In the genomic region with DNA sequence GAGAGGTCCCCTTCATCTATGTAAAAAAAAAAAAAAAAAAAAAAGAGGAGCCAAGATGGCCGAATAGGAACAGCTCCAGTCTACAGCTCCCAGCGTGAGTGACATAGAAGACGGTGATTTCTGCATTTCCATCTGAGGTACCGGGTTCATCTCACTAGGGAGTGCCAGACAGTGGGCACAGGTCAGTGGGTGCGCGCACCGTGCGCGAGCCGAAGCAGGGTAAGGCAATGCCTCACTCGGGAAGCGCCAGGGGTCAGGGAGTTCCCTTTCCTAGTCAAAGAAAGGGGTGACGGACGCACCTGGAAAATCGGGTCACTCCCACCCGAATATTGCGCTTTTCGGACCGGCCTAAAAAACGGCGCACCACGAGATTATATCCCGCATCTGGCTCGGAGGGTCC, we compare ENCODE assay signal across 7 cellular contexts.
A peak's percentile ranks its signal among the peaks of the same experiment; 100 is the strongest.
DNase-seq lines count a peak whose midpoint lies in the region; ATAC-seq, FAIRE-seq and TF ChIP-seq lines count a peak whose summit lies in the region.
"Not testable (repeated sequence)": the region's sequence is repeated elsewhere in the genome, so short reads cannot be mapped to it uniquely, and the experiment has no call there.

No MANE protein-coding gene starts in this region.

- H3K4me3 ChIP-seq in A549, lung: not testable (repeated sequence)
- H3K4me3 ChIP-seq in H7 (ENCODE audit: insufficient read depth, low read depth, low read length) (peak overlapping the region; percentile 7; the same call in 1 of the 2 replicates), HUES6 (ENCODE audit: low read depth, low read length) (peak overlapping the region; percentile 36), NT2/D1 (ENCODE audit: insufficient read length, low read depth) (peak overlapping the region; percentile 9)

- H3K9me3 ChIP-seq in A549; HUES6 (ENCODE audit: control insufficient read depth, insufficient read depth, low read depth, low read length); NT2/D1 (ENCODE audit: insufficient read depth, low read length); lung (ENCODE audit: control insufficient read depth in 2 of 2, insufficient read depth in 1 of 2, low read length in 1 of 2): not testable (repeated sequence)

- not testable (repeated sequence) for H3K4me1 Mint-ChIP-seq in WTC11

- TF ChIP-seq EP300 in A549 (IDR thresholded peaks at IDR 0.05) = not testable (repeated sequence)

- peak overlapping the region; percentile 48 for H3K4me3 Mint-ChIP-seq in WTC11

- not testable (repeated sequence) for H3K27me3 Mint-ChIP-seq in WTC11 (ENCODE audit: low read depth)

- H3K9ac ChIP-seq in HUES6 (ENCODE audit: low read length); NT2/D1 (ENCODE audit: insufficient read length, low read depth): not testable (repeated sequence)

- WGBS in A549 (ENCODE audit: missing lambda C conversion rate) = 63% methylated on average over 24 of the region's 24 CpGs
- WGBS in lung, 2 donors = 94 to 95% methylated on average over 22 to 24 of the region's 24 CpGs

- POLR2A ChIA-PET in A549 (lab: Yijun Ruan, JAX); WTC11 (lab: Charles Lee): not testable (repeated sequence)

- H3K4me1 ChIP-seq in A549; HUES6 (ENCODE audit: control insufficient read depth, insufficient read depth, low read length); NT2/D1 (ENCODE audit: insufficient read depth, insufficient read length); lung (ENCODE audit: control insufficient read depth in 2 of 2, insufficient read depth in 2 of 2, low read length in 2 of 2): not testable (repeated sequence)

- not testable (repeated sequence) for H3K36me3 Mint-ChIP-seq in WTC11

- H3K27ac ChIP-seq in A549; HUES6 (ENCODE audit: low read depth, low read length); lung (ENCODE audit: low read depth in 1 of 2, low read length in 1 of 2): not testable (repeated sequence)

- not testable (repeated sequence) for DNase-seq in A549 (ENCODE audit: low read depth in 1 of 2, low spot score in 1 of 2); H7; NT2/D1 (ENCODE audit: low read depth, low spot score); WTC11 (ENCODE audit: low spot score)
- DNase-seq in DMS53 (lab: John Stamatoyannopoulos, UW) (peak; percentile 46), lung (ENCODE audit: low spot score) (peak; percentile 23)

- not testable (repeated sequence) for H3K36me3 ChIP-seq in H7 (replicated peaks; ENCODE audit: control insufficient read depth, insufficient read depth, low read length); HUES6 (ENCODE audit: control insufficient read depth, insufficient read depth, low read length); NT2/D1 (ENCODE audit: insufficient read depth, insufficient read length, low read length); lung (ENCODE audit: control insufficient read depth in 2 of 2, insufficient read depth in 2 of 2, low read length in 2 of 2)

- not testable (repeated sequence) for FAIRE-seq in A549 (lab: Jason Lieb, UNC)

- TF ChIP-seq POLR2A in A549 (IDR thresholded peaks at IDR 0.05; ENCODE audit: low read length) = not testable (repeated sequence)

- TF ChIP-seq CTCF in A549 (IDR thresholded peaks at IDR 0.05); WTC11 (IDR thresholded peaks at IDR 0.05); lung (IDR thresholded peaks at IDR 0.05; ENCODE audit: control extremely low read depth, extremely low read depth): not testable (repeated sequence)

- not testable (repeated sequence) for TF ChIP-seq RAD21 in A549 (conservative IDR thresholded peaks at IDR 0.05 in 1 of 2, IDR thresholded peaks at IDR 0.05 in 1 of 2)

- CTCF ChIA-PET in A549 (lab: Yijun Ruan, JAX) = interaction anchor here (0.6 kb wide), 1 partner anchor 81 kb away, joined by 3 read pairs; no protein-coding TSS in a partner anchor
- CTCF ChIA-PET in WTC11 (lab: Charles Lee) = interaction anchor here (0.6 to 2.8 kb wide), 2 partner anchors 19 to 29 kb away, joined by 3 to 13 read pairs; no protein-coding TSS in a partner anchor

- not testable (repeated sequence) for H3K27me3 ChIP-seq in H7 (ENCODE audit: control insufficient read depth, insufficient read depth, low read length); HUES6 (ENCODE audit: control insufficient read depth, insufficient read depth, low read length); NT2/D1 (ENCODE audit: insufficient read depth, insufficient read length); lung (ENCODE audit: control insufficient read depth, insufficient read depth)

- H3K27ac Mint-ChIP-seq in WTC11 = not testable (repeated sequence)

- ATAC-seq in A549; WTC11; lung (ENCODE audit: insufficient read depth, low FRiP score): not testable (repeated sequence)

- not testable (repeated sequence) for H3K9me3 Mint-ChIP-seq in WTC11

- peak overlapping the region; percentile 23; the same call in 1 of the 3 replicates for H3K4me2 ChIP-seq in A549
